In the genomic region with DNA sequence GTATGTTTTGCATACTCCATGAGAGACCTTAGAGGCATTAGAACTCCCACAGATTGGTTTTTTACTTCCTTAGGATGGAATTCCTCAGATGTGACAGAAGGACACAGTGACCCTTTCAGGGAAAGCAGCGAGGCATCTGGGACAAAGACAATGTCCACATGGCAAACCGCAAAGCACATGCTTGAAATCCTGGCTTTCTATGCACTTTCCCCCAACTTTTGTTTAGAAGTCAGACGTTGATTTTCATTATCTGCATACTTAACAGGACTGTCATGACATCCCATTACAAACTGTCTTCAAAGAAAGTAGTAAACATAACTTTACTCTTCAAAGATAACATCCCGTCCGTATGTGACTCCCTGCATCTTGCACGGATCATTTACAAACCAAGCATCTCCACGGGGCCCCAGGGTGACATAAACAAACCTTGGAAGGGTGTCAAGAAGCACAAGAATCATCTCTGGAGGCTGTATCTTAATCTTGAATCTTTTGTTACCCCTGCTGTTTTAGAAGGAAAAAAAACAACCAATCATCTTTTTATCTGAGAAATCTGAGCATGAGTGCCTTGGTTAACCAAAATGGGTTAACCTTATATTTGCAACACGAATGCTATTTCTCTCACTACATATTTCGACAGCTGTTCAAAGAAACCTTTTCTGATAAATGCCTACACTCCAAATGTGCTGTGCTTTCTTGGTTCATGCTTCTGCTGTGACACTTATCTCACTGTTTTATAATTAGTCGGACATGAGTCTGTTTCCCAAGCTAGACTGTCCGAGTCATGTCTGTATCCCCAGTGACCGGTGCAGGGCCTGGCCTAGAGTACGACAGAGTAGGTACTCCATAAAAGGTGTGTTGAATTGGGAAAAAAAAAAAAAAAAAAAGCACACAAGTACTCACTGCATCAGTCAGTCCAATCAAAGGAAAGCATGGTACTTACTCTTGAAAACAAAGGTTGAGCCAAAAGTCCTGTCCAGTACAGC, we compare ENCODE assay signal across 16 cellular contexts.
DNase-seq lines count a peak whose midpoint lies in the region; ATAC-seq, FAIRE-seq and TF ChIP-seq lines count a peak whose summit lies in the region.
"Had no signal": no experiment of that assay in that cellular context is flagged by ENCODE, and none has a peak within 500 bp of the region (broad histone marks: within the 10 kb centered on the region; RNA-seq: fewer than 3 reads in every experiment).

No MANE protein-coding gene starts in this region.

- CTCF ChIA-PET in HepG2 (lab: Yijun Ruan, JAX; ENCODE audit: low intra/inter-chr PET ratio, low total read pairs), result no interaction called here

- no TSS peak for BruUV-seq in HepG2 (replicated peaks; lab: Mats Ljungman, UMichigan)

- H2BK15ac ChIP-seq in mesendoderm (replicated peaks; ENCODE audit: low read depth), result no peak overlapping the region

- H3K18ac ChIP-seq in mesendoderm (ENCODE audit: low read length), result no peak overlapping the region

- no peaks in the 10 kb centered on the region for H4K20me1 ChIP-seq in HepG2 (ENCODE audit: insufficient read depth, low read length)

- H3K9ac ChIP-seq in HepG2 (ENCODE audit: insufficient read depth, low read depth, low read length) (no peak overlapping the region), mesendoderm (ENCODE audit: low read length) (no peak overlapping the region)
- H3K9ac ChIP-seq: neural progenitor cell had no signal

- H3K27me3 ChIP-seq in HepG2 (ENCODE audit: control insufficient read depth in 1 of 2, insufficient read depth in 2 of 2, low read length in 2 of 2) (peaks cover 0 to 2% of the 10 kb centered on the region in 2 experiments; a peak in 1 of 5 replicates), right lobe of liver (no peaks in the 10 kb centered on the region), esophagus muscularis mucosa (no peaks in the 10 kb centered on the region), mesendoderm (ENCODE audit: insufficient read depth, low read length, poor library complexity) (no peaks in the 10 kb centered on the region), vagina (no peaks in the 10 kb centered on the region)
- H3K27me3 ChIP-seq: hepatocyte, MG63, neural progenitor cell had no signal

- H2BK120ac ChIP-seq in mesendoderm (ENCODE audit: low read depth, low read length), result no peak overlapping the region

- no peaks in the 10 kb centered on the region for H3K36me3 ChIP-seq in HepG2 (replicated peaks in 1 of 2; ENCODE audit: control insufficient read depth in 1 of 2, insufficient read depth in 2 of 2, low read length in 2 of 2)
- H3K36me3 ChIP-seq in right lobe of liver, result no peaks in the 10 kb centered on the region
- no peaks in the 10 kb centered on the region for H3K36me3 ChIP-seq in esophagus muscularis mucosa
- no peaks in the 10 kb centered on the region for H3K36me3 ChIP-seq in mesendoderm (ENCODE audit: control insufficient read depth, insufficient read depth, low read length)
- no peaks in the 10 kb centered on the region for H3K36me3 ChIP-seq in vagina
- H3K36me3 ChIP-seq: neural progenitor cell had no signal

- no peak overlapping the region for H2BK5ac ChIP-seq in mesendoderm (ENCODE audit: low read length)

- H3K4ac ChIP-seq in mesendoderm (ENCODE audit: low read depth, low read length), result no peak overlapping the region

- 22% methylated on average over 13 of the region's 13 CpGs for WGBS in HepG2 (ENCODE audit: low lambda C conversion rate)
- 41% methylated on average over 13 of the region's 13 CpGs for WGBS in right lobe of liver (ENCODE audit: insufficient coverage, low coverage, low lambda C conversion rate, missing lambda C conversion rate)
- WGBS in esophagus muscularis mucosa, result 70% methylated on average over 13 of the region's 13 CpGs
- no CpG with 5 or more reads among the region's 13 CpGs for WGBS in mesendoderm (ENCODE audit: extremely low coverage, insufficient coverage, low lambda C conversion rate)

- H2AK5ac ChIP-seq in mesendoderm (ENCODE audit: low read length), result no peak overlapping the region

- TF ChIP-seq POLR2A in HepG2 (IDR thresholded peaks at IDR 0.05; ENCODE audit: insufficient read depth in 1 of 2, low read depth in 2 of 2, low read length in 2 of 2) (no peak), right lobe of liver (IDR thresholded peaks at IDR 0.05) (no peak), esophagus muscularis mucosa (IDR thresholded peaks at IDR 0.05; ENCODE audit: low read depth) (no peak), vagina (IDR thresholded peaks at IDR 0.05) (no peak)

- no peaks in the 10 kb centered on the region for H3K4me1 ChIP-seq in HepG2 (ENCODE audit: insufficient read depth, low read length)
- H3K4me1 ChIP-seq in right lobe of liver, result no peaks in the 10 kb centered on the region
- H3K4me1 ChIP-seq in esophagus muscularis mucosa, result peaks cover 0 to 3% (median 0%) of the 10 kb centered on the region in 4 donors
- H3K4me1 ChIP-seq in mesendoderm (ENCODE audit: control insufficient read depth, low read depth, low read length), result no peaks in the 10 kb centered on the region
- peaks cover 29% of the 10 kb centered on the region for H3K4me1 ChIP-seq in vagina
- H3K4me1 ChIP-seq: A549, neural progenitor cell had no signal

- H3K9me3 ChIP-seq in HepG2 (ENCODE audit: low read length), result no peaks in the 10 kb centered on the region
- H3K9me3 ChIP-seq in right lobe of liver, result no peaks in the 10 kb centered on the region
- no peaks in the 10 kb centered on the region for H3K9me3 ChIP-seq in esophagus muscularis mucosa
- H3K9me3 ChIP-seq in vagina, result no peaks in the 10 kb centered on the region
- H3K9me3 ChIP-seq: A549, MG63 had no signal

- H3K4me3 ChIP-seq in HepG2 (replicated peaks in 1 of 3; ENCODE audit: insufficient read depth in 1 of 3, low read depth in 2 of 3, low read length in 3 of 3) (no peak overlapping the region), right lobe of liver (no peak overlapping the region), esophagus muscularis mucosa (no peak overlapping the region), mesendoderm (ENCODE audit: low read length) (no peak overlapping the region), vagina (no peak overlapping the region)
- H3K4me3 ChIP-seq: A549, hepatocyte, MG63, neural progenitor cell had no signal

- in situ Hi-C loops in HepG2 (cut with HindIII; ENCODE audit: extremely low pct_ligation_motif_present, low pct_unique_long_range_greater_than_20kb), result no loop called here

- TF ChIP-seq EP300 in HepG2 (IDR thresholded peaks at IDR 0.05; ENCODE audit: low read depth in 2 of 2, low read length in 2 of 2) (no peak), HepG2 (CRISPR knock-in tag; IDR thresholded peaks at IDR 0.05; ENCODE audit: borderline replicate concordance) (no peak), esophagus muscularis mucosa (IDR thresholded peaks at IDR 0.05) (no peak)

- H3K4me2 ChIP-seq in HepG2 (ENCODE audit: low read depth, low read length), result no peak overlapping the region
- H3K4me2 ChIP-seq in mesendoderm (ENCODE audit: low read length), result no peak overlapping the region
- H3K4me2 ChIP-seq: A549, hepatocyte, neural progenitor cell had no signal

- POLR2A ChIA-PET in HepG2 (lab: Yijun Ruan, JAX), result no interaction called here

- H3K27ac ChIP-seq in HepG2 (ENCODE audit: extremely low read length, insufficient read depth, low read length) (no peak overlapping the region), right lobe of liver (no peak overlapping the region), esophagus muscularis mucosa (replicated peaks in 1 of 4) (no peak overlapping the region), mesendoderm (ENCODE audit: low read depth, low read length) (no peak overlapping the region), vagina (peak overlapping the region; percentile 36)
- H3K27ac ChIP-seq: A549, hepatocyte, neural progenitor cell had no signal

- H3K23ac ChIP-seq in mesendoderm (ENCODE audit: low read length), result no peak overlapping the region

- no peak overlapping the region for H3K56ac ChIP-seq in mesendoderm (ENCODE audit: low read length)

- no peak for TF ChIP-seq RAD21 in HepG2 (CRISPR knock-in tag; IDR thresholded peaks at IDR 0.05)

- no peaks in the 10 kb centered on the region for H3K79me1 ChIP-seq in mesendoderm (ENCODE audit: low read length)

- ATAC-seq in HepG2 (no peak), right lobe of liver (no peak), HG03342 (IDR thresholded peaks at IDR 0.05; ENCODE audit: unreplicated experiment) (no peak)
- ATAC-seq: A549; effector memory CD8-positive, alpha-beta T cell; SK-N-SH treated with all-trans-retinoic acid at 6 μM for 48 hours had no signal

- intact Hi-C loops in HepG2 (cut with micrococcal nuclease; ENCODE audit: unreplicated experiment) (no loop called here), right lobe of liver (cut with DNase I) (no loop called here), esophagus muscularis mucosa (cut with DNase I) (no loop called here), vagina (cut with DNase I) (no loop called here)

- H4K5ac ChIP-seq in mesendoderm (ENCODE audit: low read length), result no peak overlapping the region

- DNase-seq in HepG2 (ENCODE audit: low spot score), result no peak
- DNase-seq in right lobe of liver, result no peak
- peak; percentile 42 for DNase-seq in esophagus muscularis mucosa (ENCODE audit: extremely low spot score)
- peak; percentile 59 for DNase-seq in mesendoderm
- no peak for DNase-seq in vagina (ENCODE audit: extremely low spot score in 2 of 2)
- no peak for DNase-seq in NAMALWA (ENCODE audit: low spot score)
- no peak for DNase-seq in superior temporal gyrus (ENCODE audit: extremely low spot score)
- DNase-seq: activated gamma-delta T cell; effector memory CD8-positive, alpha-beta T cell; MG63; substantia nigra had no signal

- no peak overlapping the region for H4K8ac ChIP-seq in mesendoderm (ENCODE audit: low read depth, low read length)

- H3K79me2 ChIP-seq in HepG2 (ENCODE audit: insufficient read depth, low read length) (no peaks in the 10 kb centered on the region), mesendoderm (ENCODE audit: control insufficient read depth, insufficient read depth, low read length) (no peaks in the 10 kb centered on the region)
- H3K79me2 ChIP-seq: hepatocyte had no signal

- no peak for FAIRE-seq in HepG2 (lab: Jason Lieb, UNC)
- FAIRE-seq: A549 had no signal

- TF ChIP-seq CTCF in HepG2 (CRISPR knock-in tag; IDR thresholded peaks at IDR 0.05), result no peak
- no peak for TF ChIP-seq CTCF in right lobe of liver (IDR thresholded peaks at IDR 0.05)
- no peak for TF ChIP-seq CTCF in esophagus muscularis mucosa (IDR thresholded peaks at IDR 0.05)
- TF ChIP-seq CTCF in vagina (IDR thresholded peaks at IDR 0.05), result no peak

- no peak overlapping the region for H2AFZ ChIP-seq in HepG2 (ENCODE audit: low read length)
- H2AFZ ChIP-seq: hepatocyte, neural progenitor cell had no signal

Comparison
In these comparisons a context has a peak if more than half of its experiments do, and no peak if none do; other contexts are left out.
1. DNase-seq: peak in esophagus muscularis mucosa (single experiment) and mesendoderm (single experiment); none in HepG2 (single experiment), right lobe of liver (0 of 3), vagina (0 of 2), NAMALWA (single experiment) and superior temporal gyrus (single experiment).